ENCODE assay signal across 13 cellular contexts in genomic region chr10:26540601-26541000, GRCh38.
DNase-seq lines count a peak whose midpoint lies in the region; ATAC-seq, FAIRE-seq and TF ChIP-seq lines count a peak whose summit lies in the region.
"Had no signal": no experiment of that assay in that cellular context is flagged by ENCODE, and none has a peak within 500 bp of the region (broad histone marks: within the 10 kb centered on the region; RNA-seq: fewer than 3 reads in every experiment).

No MANE protein-coding gene starts in this region.

- DNase-seq in CD14-positive monocyte (ENCODE audit: low spot score), result no peak
- no peak for DNase-seq in GM18507 (ENCODE audit: extremely low spot score, insufficient read length, low read depth)
- DNase-seq in central memory CD8-positive, alpha-beta T cell (ENCODE audit: low spot score in 2 of 2), result no peak
- DNase-seq in natural killer cell, result no peak
- no peak for DNase-seq in A172 (ENCODE audit: low spot score)
- no peak for DNase-seq in cerebellar cortex (ENCODE audit: low spot score)
- DNase-seq: activated T-cell treated with anti-CD3 and anti-CD28 coated beads, Interleukin-2, amount 50 U/mL, for 4 hours; DND-41; dorsolateral prefrontal cortex; NCI-H1694; SW 1271 had no signal

- H3K4me3 Mint-ChIP-seq in CD14-positive monocyte, result no peak overlapping the region
- H3K4me3 Mint-ChIP-seq in central memory CD8-positive, alpha-beta T cell, result no peak overlapping the region
- no peak overlapping the region for H3K4me3 Mint-ChIP-seq in natural killer cell
- H3K4me3 Mint-ChIP-seq: activated T-cell treated with anti-CD3 and anti-CD28 coated beads, Interleukin-2, amount 50 U/mL, for 4 hours had no signal

- peaks cover 72 to 95% of the 10 kb centered on the region in 2 donors for H3K36me3 Mint-ChIP-seq in CD14-positive monocyte
- H3K36me3 Mint-ChIP-seq in central memory CD8-positive, alpha-beta T cell (ENCODE audit: insufficient read depth), result peaks cover 70% of the 10 kb centered on the region
- H3K36me3 Mint-ChIP-seq in natural killer cell, result peaks cover 11% of the 10 kb centered on the region

- ATAC-seq in HG03565 (IDR thresholded peaks at IDR 0.05; ENCODE audit: unreplicated experiment) (peak; percentile 47), HG03439 (IDR thresholded peaks at IDR 0.05; ENCODE audit: unreplicated experiment) (no peak), natural killer cell (no peak)
- ATAC-seq in central memory CD8-positive, alpha-beta T cell (replicated peaks; ENCODE audit: extremely low read depth, poor library complexity, severe bottlenecking), result no peak

- peaks cover 22% of the 10 kb centered on the region for H3K4me1 Mint-ChIP-seq in CD14-positive monocyte
- H3K4me1 Mint-ChIP-seq in central memory CD8-positive, alpha-beta T cell, result peaks cover 30% of the 10 kb centered on the region
- peaks cover 4 to 28% of the 10 kb centered on the region in 2 donors for H3K4me1 Mint-ChIP-seq in natural killer cell

- intact Hi-C loops in CD14-positive monocyte (cut with micrococcal nuclease), result no loop called here
- intact Hi-C loops in natural killer cell (cut with micrococcal nuclease), result no loop called here

- H3K9me3 Mint-ChIP-seq in CD14-positive monocyte, result no peaks in the 10 kb centered on the region
- H3K9me3 Mint-ChIP-seq in central memory CD8-positive, alpha-beta T cell, result no peaks in the 10 kb centered on the region
- H3K9me3 Mint-ChIP-seq in natural killer cell, result no peaks in the 10 kb centered on the region
- H3K9me3 Mint-ChIP-seq: activated T-cell treated with anti-CD3 and anti-CD28 coated beads, Interleukin-2, amount 50 U/mL, for 4 hours had no signal

- H3K27me3 Mint-ChIP-seq in CD14-positive monocyte (ENCODE audit: low read depth in 3 of 3), result no peaks in the 10 kb centered on the region
- no peaks in the 10 kb centered on the region for H3K27me3 Mint-ChIP-seq in central memory CD8-positive, alpha-beta T cell
- H3K27me3 Mint-ChIP-seq in natural killer cell (ENCODE audit: low read depth in 2 of 2), result no peaks in the 10 kb centered on the region

- FAIRE-seq in GM18507 (lab: Jason Lieb, UNC), result peak; percentile 60

- no peak for TF ChIP-seq CTCF in CD14-positive monocyte (IDR thresholded peaks at IDR 0.05)
- TF ChIP-seq CTCF in natural killer cell (IDR thresholded peaks at IDR 0.05), result no peak

- H3K27ac Mint-ChIP-seq in CD14-positive monocyte, result peak overlapping the region in 4 of 7 donors; percentile 25 to 51 (median 46)
- peak overlapping the region; percentile 27 for H3K27ac Mint-ChIP-seq in central memory CD8-positive, alpha-beta T cell (ENCODE audit: low read depth)
- peak overlapping the region in 1 of 2 donors; percentile 44 for H3K27ac Mint-ChIP-seq in natural killer cell
